In genomic region chr17:1515640-1516402, GRCh38 we compare ENCODE assay signal across 1 cellular context.
TF ChIP-seq lines count a peak whose summit lies in the region.

No MANE protein-coding gene starts in this region.

TF ChIP-seq in HEK293, 187 proteins besides CTCF, POLR2A, EP300 and RAD21 (continued from another document and continues in another):
- TF ChIP-seq PATZ1 (tag by site-specific recombination; IDR thresholded peaks at IDR 0.05) (no peak), GFI1B (tag by site-specific recombination; IDR thresholded peaks at IDR 0.05) (no peak), ZNF677 (tag by site-specific recombination; IDR thresholded peaks at IDR 0.05) (no peak), ZNF302 (tag by site-specific recombination; IDR thresholded peaks at IDR 0.05; ENCODE audit: low read depth) (no peak), ZNF239 (tag by site-specific recombination; IDR thresholded peaks at IDR 0.05) (no peak), ZBTB10 (tag by site-specific recombination; IDR thresholded peaks at IDR 0.05) (0 out of 2 replicates have a peak, but pooled peaks have one; percentile 96), REPIN1 (tag by site-specific recombination; IDR thresholded peaks at IDR 0.05; ENCODE audit: low read depth) (peak; percentile 70; the same call in 1 of the 2 replicates), ZNF785 (tag by site-specific recombination; IDR thresholded peaks at IDR 0.05) (no peak), ZNF398 (tag by site-specific recombination; IDR thresholded peaks at IDR 0.05) (no peak), ZNF292 (tag by site-specific recombination; IDR thresholded peaks at IDR 0.05; ENCODE audit: borderline replicate concordance, low read depth) (no peak), ZNF214 (tag by site-specific recombination; IDR thresholded peaks at IDR 0.05; ENCODE audit: borderline replicate concordance) (no peak), ZNF561 (tag by site-specific recombination; IDR thresholded peaks at IDR 0.05; ENCODE audit: borderline replicate concordance) (no peak), ZNF26 (tag by site-specific recombination; IDR thresholded peaks at IDR 0.05) (no peak), SALL2 (tag by site-specific recombination; IDR thresholded peaks at IDR 0.05; ENCODE audit: borderline replicate concordance) (no peak), ZNF639 (tag by site-specific recombination; IDR thresholded peaks at IDR 0.05) (no peak), ZXDB (tag by site-specific recombination; IDR thresholded peaks at IDR 0.05) (no peak), PRDM6 (tag by site-specific recombination; IDR thresholded peaks at IDR 0.05) (no peak), ZNF114 (tag by site-specific recombination; IDR thresholded peaks at IDR 0.05) (no peak), ZNF768 (tag by site-specific recombination; IDR thresholded peaks at IDR 0.05) (no peak), ZNF157 (tag by site-specific recombination; IDR thresholded peaks at IDR 0.05) (no peak), AEBP2 (tag by site-specific recombination; IDR thresholded peaks at IDR 0.05; ENCODE audit: borderline replicate concordance) (no peak), PRDM4 (tag by site-specific recombination; IDR thresholded peaks at IDR 0.05) (peak; percentile 60; the same call in 1 of the 2 replicates), ZNF121 (tag by site-specific recombination; IDR thresholded peaks at IDR 0.05) (no peak; the same call in 1 of the 2 replicates), KLF7 (tag by site-specific recombination; IDR thresholded peaks at IDR 0.05; ENCODE audit: borderline replicate concordance) (no peak), ZNF449 (tag by site-specific recombination; IDR thresholded peaks at IDR 0.05) (no peak), TSHZ1 (tag by site-specific recombination; IDR thresholded peaks at IDR 0.05; ENCODE audit: borderline replicate concordance) (no peak), ZNF654 (tag by site-specific recombination; IDR thresholded peaks at IDR 0.05; ENCODE audit: low read depth) (peak; percentile 79), ZNF416 (tag by site-specific recombination; IDR thresholded peaks at IDR 0.05) (no peak), ZNF645 (tag by site-specific recombination; IDR thresholded peaks at IDR 0.05) (no peak), HOXA7 (CRISPR knock-in tag; IDR thresholded peaks at IDR 0.05; ENCODE audit: borderline replicate concordance) (no peak), BCL11B (tag by site-specific recombination; IDR thresholded peaks at IDR 0.05; ENCODE audit: low read depth) (no peak), SCRT1 (tag by site-specific recombination; IDR thresholded peaks at IDR 0.05; ENCODE audit: borderline replicate concordance) (no peak; the same call in 1 of the 2 replicates), ZBTB7A (tag by site-specific recombination; IDR thresholded peaks at IDR 0.05; ENCODE audit: low read depth) (no peak), KLF10 (tag by site-specific recombination; IDR thresholded peaks at IDR 0.05) (no peak)
